1 cellular context compared by ENCODE assay signal in the genomic region with DNA sequence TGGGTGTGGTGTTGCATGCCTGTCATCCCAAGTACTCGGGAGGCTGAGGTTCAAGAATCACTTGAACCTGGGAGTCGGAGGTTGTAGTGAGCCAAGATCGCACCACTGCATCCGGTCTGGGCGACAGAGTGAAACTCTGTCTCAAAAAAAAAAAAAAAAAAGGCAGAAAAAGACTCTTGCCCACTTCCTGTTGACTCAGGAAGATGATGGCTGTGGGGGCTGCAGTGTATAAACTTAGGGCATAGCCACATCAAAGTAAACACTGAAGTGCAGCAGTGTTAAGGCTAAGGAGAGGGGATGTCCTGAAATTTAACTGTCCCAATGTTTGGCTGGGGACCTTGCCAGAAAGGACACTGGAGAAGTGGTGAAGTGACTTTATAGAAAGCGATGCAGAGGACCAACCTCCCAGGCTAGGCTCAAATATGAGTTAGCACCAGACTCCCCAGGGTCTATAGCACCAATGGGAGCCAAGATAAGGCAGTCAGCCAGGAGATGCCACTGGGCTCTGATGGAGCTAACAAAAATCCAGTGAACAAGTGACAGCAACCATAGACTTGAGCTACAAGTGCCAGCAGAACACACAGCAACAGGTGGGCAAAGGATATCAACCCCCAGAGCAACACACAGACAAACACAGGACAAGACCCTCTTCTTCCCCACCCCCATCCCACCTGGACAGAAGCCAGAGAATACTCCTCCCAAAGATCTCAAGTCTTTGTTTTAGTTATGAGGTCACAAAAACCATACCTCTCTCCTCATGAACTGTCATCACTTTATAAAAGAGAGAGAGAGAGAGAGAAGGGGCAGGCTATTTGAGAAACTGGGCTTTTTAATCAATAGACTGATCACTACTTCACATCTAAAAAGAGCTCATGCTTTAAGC.
TF ChIP-seq lines count a peak whose summit lies in the region.

No MANE protein-coding gene starts in this region.

TF ChIP-seq in HepG2, 621 proteins besides CTCF, POLR2A, EP300 and RAD21:
- TF ChIP-seq ZFP82 (CRISPR knock-in tag; IDR thresholded peaks at IDR 0.05; ENCODE audit: borderline replicate concordance) (no peak), IRF2 (CRISPR knock-in tag; IDR thresholded peaks at IDR 0.05) (no peak), NFE2 (CRISPR knock-in tag; IDR thresholded peaks at IDR 0.05) (no peak), STAT6 (CRISPR knock-in tag; IDR thresholded peaks at IDR 0.05; ENCODE audit: borderline replicate concordance) (no peak), ELF4 (CRISPR knock-in tag; IDR thresholded peaks at IDR 0.05; ENCODE audit: borderline replicate concordance) (no peak), KLF12 (CRISPR knock-in tag; IDR thresholded peaks at IDR 0.05; ENCODE audit: borderline replicate concordance) (no peak), YEATS2 (CRISPR knock-in tag; IDR thresholded peaks at IDR 0.05; ENCODE audit: borderline replicate concordance) (no peak)
- TF ChIP-seq, protein P1, sequence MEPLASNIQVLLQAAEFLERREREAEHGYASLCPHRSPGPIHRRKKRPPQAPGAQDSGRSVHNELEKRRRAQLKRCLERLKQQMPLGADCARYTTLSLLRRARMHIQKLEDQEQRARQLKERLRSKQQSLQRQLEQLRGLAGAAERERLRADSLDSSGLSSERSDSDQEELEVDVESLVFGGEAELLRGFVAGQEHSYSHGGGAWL (CRISPR knock-in tag; IDR thresholded peaks at IDR 0.05): no peak
- TF ChIP-seq, protein P2, sequence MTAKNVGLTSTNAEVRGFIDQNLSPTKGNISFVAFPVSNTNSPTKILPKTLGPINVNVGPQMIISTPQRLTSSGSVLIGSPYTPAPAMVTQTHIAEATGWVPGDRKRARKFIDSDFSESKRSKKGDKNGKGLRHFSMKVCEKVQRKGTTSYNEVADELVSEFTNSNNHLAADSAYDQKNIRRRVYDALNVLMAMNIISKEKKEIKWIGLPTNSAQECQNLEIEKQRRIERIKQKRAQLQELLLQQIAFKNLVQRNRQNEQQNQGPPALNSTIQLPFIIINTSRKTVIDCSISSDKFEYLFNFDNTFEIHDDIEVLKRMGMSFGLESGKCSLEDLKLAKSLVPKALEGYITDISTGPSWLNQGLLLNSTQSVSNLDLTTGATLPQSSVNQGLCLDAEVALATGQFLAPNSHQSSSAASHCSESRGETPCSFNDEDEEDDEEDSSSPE (CRISPR knock-in tag; IDR thresholded peaks at IDR 0.05): no peak
TF ChIP-seq in HepG2: peak in this region for 0.
